Comparison of ENCODE assay signal across 8 cellular contexts in the genomic region with DNA sequence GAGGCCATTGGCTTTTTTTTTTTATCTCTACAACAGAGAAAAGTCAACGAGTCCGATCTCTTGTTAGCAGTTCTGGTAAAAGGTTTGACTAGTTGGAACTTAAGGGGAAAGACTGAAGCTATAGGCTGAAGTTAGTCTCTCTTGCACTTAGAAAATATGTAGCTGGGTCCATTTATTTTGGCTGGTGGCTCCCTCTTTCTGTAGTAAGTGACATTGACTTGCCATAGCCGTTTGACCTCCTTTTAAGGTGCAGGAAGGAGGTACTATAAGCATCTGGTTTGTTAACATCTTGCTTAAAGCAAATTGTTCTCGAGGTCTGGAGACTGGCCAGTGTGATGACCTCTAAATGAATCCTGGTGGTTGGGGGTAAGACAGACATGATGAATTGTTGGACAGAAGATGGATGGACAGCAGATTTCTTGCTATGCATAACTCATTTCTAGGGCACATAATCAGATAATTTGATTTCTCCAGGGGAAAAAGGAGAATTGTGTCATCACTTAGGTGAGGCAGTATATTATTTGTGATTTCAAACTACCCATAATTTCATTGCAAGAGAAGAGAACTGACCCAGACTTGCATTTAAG.
DNase-seq lines count a peak whose midpoint lies in the region; TF ChIP-seq lines count a peak whose summit lies in the region.

No MANE protein-coding gene starts in this region.

- peak; percentile 27 for TF ChIP-seq CTCF in retinal pigment epithelial cell (conservative IDR thresholded peaks at IDR 0.05; ENCODE audit: low read depth, low read length)

- H3K4me3 ChIP-seq in Jurkat, Clone E6-1 (ENCODE audit: low read length): no peak overlapping the region
- H3K4me3 ChIP-seq in retinal pigment epithelial cell (ENCODE audit: low read length): no peak overlapping the region

- DNase-seq in NCI-H2107 treated with DMSO at 0.1 percent for 48 hours (lab: John Stamatoyannopoulos, UW; ENCODE audit: unreplicated experiment) (peak; percentile 7), NCI-H2107 (lab: John Stamatoyannopoulos, UW) (no peak), retinal pigment epithelial cell (ENCODE audit: low read depth) (no peak), cardiac septum (ENCODE audit: low spot score) (no peak), SHP77 (lab: John Stamatoyannopoulos, UW) (no peak)
- DNase-seq in Jurkat, Clone E6-1 (ENCODE audit: low read depth, low spot score): peak; percentile 56
- peak; percentile 34 for DNase-seq in central memory CD4-positive, alpha-beta T cell
- no peak for DNase-seq in activated CD4-positive, CD25-positive, alpha-beta regulatory T cell treated with anti-CD3 and anti-CD28 coated beads, Interleukin-2, amount 50 U/mL, for 72 hours

- intact Hi-C loops in cardiac septum (cut with DNase I): no loop called here

Comparison
In these comparisons a context has a peak if more than half of its experiments do, and no peak if none do; other contexts are left out.
1. DNase-seq: peak in NCI-H2107 treated with DMSO at 0.1 percent for 48 hours (single experiment), Jurkat, Clone E6-1 (single experiment) and central memory CD4-positive, alpha-beta T cell (single experiment); none in NCI-H2107 (single experiment), retinal pigment epithelial cell (single experiment), activated CD4-positive, CD25-positive, alpha-beta regulatory T cell treated with anti-CD3 and anti-CD28 coated beads, Interleukin-2, amount 50 U/mL, for 72 hours (single experiment), cardiac septum (single experiment) and SHP77 (0 of 2).